Comparison of ENCODE assay signal across 17 cellular contexts in the genomic region with DNA sequence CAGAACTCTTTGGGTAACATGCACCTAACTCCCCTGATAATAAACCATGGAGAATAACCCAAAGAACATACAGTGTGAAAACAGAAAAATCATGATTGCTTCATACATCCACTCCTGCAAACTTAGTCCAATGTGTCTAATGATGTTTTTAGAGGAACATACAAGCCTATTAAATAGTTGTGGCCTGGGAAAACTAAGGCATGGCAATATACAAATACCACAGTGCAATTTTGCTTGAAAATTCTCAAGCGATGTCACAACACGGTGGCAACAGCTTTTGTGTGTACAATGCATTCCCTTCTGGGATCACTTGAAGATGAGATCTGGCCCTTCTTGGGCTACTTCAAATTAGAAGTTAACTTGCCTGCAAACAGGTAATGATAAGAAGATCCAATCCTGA. TPM values are rescaled to one million over a fixed set of nuclear protein-coding genes. Genes with fewer than 3 reads are reported as not detected.
A peak's percentile ranks its signal among the peaks of the same experiment; 100 is the strongest.
DNase-seq lines count a peak whose midpoint lies in the region; ATAC-seq, FAIRE-seq and TF ChIP-seq lines count a peak whose summit lies in the region.
"Had no signal": no experiment of that assay in that cellular context is flagged by ENCODE, and none has a peak within 500 bp of the region (broad histone marks: within the 10 kb centered on the region; RNA-seq: fewer than 3 reads in every experiment).

No MANE protein-coding gene starts in this region.

- WGBS in A549 (ENCODE audit: missing lambda C conversion rate): 94% methylated on average over 2 of the region's 2 CpGs

- peak overlapping the region; percentile 35 to 53; a peak in 2 of 6 replicates for H3K27ac ChIP-seq in A549

- H3K4me3 Mint-ChIP-seq in Calu3 (ENCODE audit: low read depth, unreplicated experiment) (peak overlapping the region; percentile 40), T-helper 17 cell (no peak overlapping the region), type B pancreatic cell (no peak overlapping the region), mesothelial cell of epicardium (no peak overlapping the region)
- H3K4me3 Mint-ChIP-seq: activated T-cell treated with anti-CD3 and anti-CD28 coated beads, Interleukin-2, amount 50 U/mL, for 4 hours; GM23338; naive B cell had no signal

- intact Hi-C loops in Calu3 (cut with micrococcal nuclease; ENCODE audit: unreplicated experiment): no loop called here

- TF ChIP-seq POLR2A in A549 (IDR thresholded peaks at IDR 0.05; ENCODE audit: low read length): no peak

- TF ChIP-seq RAD21 in A549 (conservative IDR thresholded peaks at IDR 0.05 in 1 of 2, IDR thresholded peaks at IDR 0.05 in 1 of 2): no peak

- POLR2A ChIA-PET in A549 (lab: Yijun Ruan, JAX): interaction anchor here (1.2 kb wide), 1 partner anchor 17 kb away, joined by 6 read pairs; a partner anchor contains a TSS

- H3K4me3 ChIP-seq in A549: no peak overlapping the region
- H3K4me3 ChIP-seq: GM23338 had no signal

- no TSS peak for BruUV-seq in Calu3 (replicated peaks; lab: Mats Ljungman, UMichigan)

- CTCF ChIA-PET in A549 (lab: Yijun Ruan, JAX) (interaction anchor here (2.1 to 5.4 kb wide), 2 partner anchors 17 to 131 kb away, joined by 6 to 18 read pairs; a partner anchor contains a TSS), Calu3 (lab: Charles Lee) (interaction anchor here (1.0 kb wide), 2 partner anchors 14 to 132 kb away, joined by 3 read pairs; no protein-coding TSS in a partner anchor)

- H3K9me3 Mint-ChIP-seq in Calu3 (ENCODE audit: low read depth, unreplicated experiment) (peaks cover 4% of the 10 kb centered on the region), type B pancreatic cell (peaks cover 5% of the 10 kb centered on the region), mesothelial cell of epicardium (peaks cover 3% of the 10 kb centered on the region)
- H3K9me3 Mint-ChIP-seq: activated T-cell treated with anti-CD3 and anti-CD28 coated beads, Interleukin-2, amount 50 U/mL, for 4 hours; GM23338; naive B cell had no signal

- TF ChIP-seq EP300 in A549 (IDR thresholded peaks at IDR 0.05): no peak

- ATAC-seq in A549: no peak
- no peak for ATAC-seq in T-helper 17 cell
- no peak for ATAC-seq in HG03432 (IDR thresholded peaks at IDR 0.05; ENCODE audit: unreplicated experiment)
- ATAC-seq: activated T-cell treated with anti-CD3 and anti-CD28 coated beads, Interleukin-2, amount 50 U/mL, for 4 hours; GM23338; left colon had no signal

- H3K27me3 Mint-ChIP-seq in Calu3 (ENCODE audit: unreplicated experiment) (no peaks in the 10 kb centered on the region), T-helper 17 cell (no peaks in the 10 kb centered on the region), type B pancreatic cell (no peaks in the 10 kb centered on the region), mesothelial cell of epicardium (ENCODE audit: low read depth) (no peaks in the 10 kb centered on the region)
- H3K27me3 Mint-ChIP-seq: naive B cell had no signal

- peak overlapping the region; percentile 66; the same call in 2 of the 3 replicates for H3K4me2 ChIP-seq in A549
- H3K4me2 ChIP-seq: GM23338 had no signal

- H3K9me3 ChIP-seq in A549 (no peaks in the 10 kb centered on the region), T-helper 17 cell (ENCODE audit: control insufficient read depth, low read length, poor library complexity, severe bottlenecking) (no peaks in the 10 kb centered on the region)

- peaks cover 26% of the 10 kb centered on the region for H3K4me1 Mint-ChIP-seq in Calu3 (ENCODE audit: low read depth, unreplicated experiment)
- peaks cover 40% of the 10 kb centered on the region for H3K4me1 Mint-ChIP-seq in T-helper 17 cell
- H3K4me1 Mint-ChIP-seq in type B pancreatic cell (ENCODE audit: unreplicated experiment): peaks cover 6% of the 10 kb centered on the region
- H3K4me1 Mint-ChIP-seq in mesothelial cell of epicardium: peaks cover 29% of the 10 kb centered on the region

- TF ChIP-seq CTCF in A549 (IDR thresholded peaks at IDR 0.05) (no peak), Calu3 (IDR thresholded peaks at IDR 0.05; ENCODE audit: unreplicated experiment) (no peak), type B pancreatic cell (conservative IDR thresholded peaks at IDR 0.05) (no peak), mesothelial cell of epicardium (IDR thresholded peaks at IDR 0.05; ENCODE audit: unreplicated experiment) (no peak)

- H3K4me1 ChIP-seq in A549: peaks cover 18% of the 10 kb centered on the region

- no peak overlapping the region for H3K27ac Mint-ChIP-seq in Calu3 (ENCODE audit: unreplicated experiment)
- peak overlapping the region; percentile 1 for H3K27ac Mint-ChIP-seq in T-helper 17 cell
- no peak overlapping the region for H3K27ac Mint-ChIP-seq in type B pancreatic cell
- no peak overlapping the region for H3K27ac Mint-ChIP-seq in mesothelial cell of epicardium
- H3K27ac Mint-ChIP-seq: GM23338, progenitor cell of endocrine pancreas had no signal

- peaks cover 14% of the 10 kb centered on the region for H3K36me3 Mint-ChIP-seq in Calu3 (ENCODE audit: insufficient read depth, unreplicated experiment)
- H3K36me3 Mint-ChIP-seq in T-helper 17 cell (ENCODE audit: low read depth): no peaks in the 10 kb centered on the region
- no peaks in the 10 kb centered on the region for H3K36me3 Mint-ChIP-seq in type B pancreatic cell
- H3K36me3 Mint-ChIP-seq in mesothelial cell of epicardium: peaks cover 2% of the 10 kb centered on the region

- no peak for FAIRE-seq in A549 (lab: Jason Lieb, UNC)

- DNase-seq in A549 (ENCODE audit: low read depth in 1 of 2, low spot score in 1 of 2) (no peak), Calu3 (no peak), T-helper 17 cell (no peak), iris pigment epithelial cell (ENCODE audit: low read depth) (peak; percentile 61), type B pancreatic cell (ENCODE audit: extremely low spot score, unreplicated experiment) (no peak), kidney glomerular epithelial cell (lab: John Stamatoyannopoulos, UW) (no peak), mesothelial cell of epicardium (ENCODE audit: low spot score in 2 of 2, unreplicated experiment in 2 of 2) (no peak)
- DNase-seq: activated CD4-positive, alpha-beta T cell treated with anti-CD3 and anti-CD28 coated beads for 48 hours; activated T-cell treated with anti-CD3 and anti-CD28 coated beads, Interleukin-2, amount 50 U/mL, for 4 hours; left colon; naive B cell; NCI-H1092; SHP77; T1000 had no signal

TF ChIP-seq in A549, 52 proteins besides CTCF, POLR2A, EP300 and RAD21:
- TF ChIP-seq HOXB5 (CRISPR knock-in tag; IDR thresholded peaks at IDR 0.05) (no peak), SREBF2 (IDR thresholded peaks at IDR 0.05) (no peak)
TF ChIP-seq in A549: peak in this region for 0.

RNA-seq across cellular contexts. Expression of a gene that starts 16.7 kb away (rescaled TPM):
- polyA plus RNA-seq in A549 (2011; rRNA removed) (4.1 and 4.4 TPM in 2 replicates), A549 (2017; fragmentation: RNase III; extraction: RNeasy Plus Mini Kit Qiagen cat#74134 plus additional on column Dnase treatment) (1.8 to 2.1 TPM (median 2.1 TPM) in 3 replicates)
- polyA plus RNA-seq in A549 (2012; cell fraction: cytosol; rRNA removed): 1.1 and 1.4 TPM in 2 replicates
- 0.91 and 1.1 TPM in 2 replicates for polyA plus RNA-seq in A549 (2012; cell fraction: nucleus; rRNA removed)
- 2.9 and 3.7 TPM in 2 replicates for polyA minus RNA-seq in A549 (2011; rRNA and poly(A)+ RNA removed)
- total RNA-seq in Calu3 (2022) (15.3 and 15.8 TPM in 2 replicates), T-helper 17 cell (10 to 100 TPM; 35.6 to 40.3 TPM), type B pancreatic cell (ENCODE audit: low replicate concordance) (4.7 and 9.9 TPM in 2 replicates), mesothelial cell of epicardium (8.3 to 9.5 TPM (median 8.9 TPM) in 3 replicates)

RNA-seq across cellular contexts. Expression of a gene that starts 46.8 kb away (rescaled TPM):
- polyA plus RNA-seq in A549 (2011; rRNA removed) (7.3 and 9.6 TPM in 2 replicates), A549 (2017; fragmentation: RNase III; extraction: RNeasy Plus Mini Kit Qiagen cat#74134 plus additional on column Dnase treatment) (6.0 to 6.9 TPM (median 6.2 TPM) in 3 replicates)
- 3.9 and 4.6 TPM in 2 replicates for polyA plus RNA-seq in A549 (2012; cell fraction: cytosol; rRNA removed)
- 2.0 and 3.4 TPM in 2 replicates for polyA plus RNA-seq in A549 (2012; cell fraction: nucleus; rRNA removed)
- 5.2 and 5.3 TPM in 2 replicates for polyA minus RNA-seq in A549 (2011; rRNA and poly(A)+ RNA removed)
- total RNA-seq in Calu3 (2022) (3.9 and 5.1 TPM in 2 replicates), T-helper 17 cell (1 to 10 TPM; 3.2 to 3.7 TPM), type B pancreatic cell (ENCODE audit: low replicate concordance) (5.4 and 7.1 TPM in 2 replicates), mesothelial cell of epicardium (6.8 to 8.3 TPM (median 7.8 TPM) in 3 replicates)
